Comparison of ENCODE assay signal across 6 cellular contexts in the genomic region with DNA sequence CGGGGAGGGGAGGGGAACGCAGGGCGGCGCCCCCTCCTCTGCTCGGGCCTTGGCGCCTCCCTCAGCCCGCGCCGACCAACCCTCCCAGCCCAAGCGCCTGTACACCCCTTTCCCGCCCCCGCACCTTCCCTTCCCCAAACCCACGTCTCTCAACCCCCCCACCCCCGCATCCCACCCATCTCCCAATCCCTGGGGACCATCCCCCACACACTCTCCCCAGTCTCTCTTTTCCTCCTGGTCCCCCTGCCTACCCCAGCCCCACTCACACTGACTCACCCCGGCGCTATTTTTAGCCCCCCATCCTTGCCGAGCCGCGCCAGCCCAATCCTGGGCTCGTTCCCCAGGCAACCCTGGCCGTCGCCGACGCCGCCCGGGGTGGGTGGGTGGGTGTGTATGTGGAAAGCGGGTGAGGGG. TPM values are rescaled to one million over a fixed set of nuclear protein-coding genes. Genes with fewer than 3 reads are reported as not detected.
DNase-seq lines count a peak whose midpoint lies in the region; TF ChIP-seq lines count a peak whose summit lies in the region.

No MANE protein-coding gene starts in this region.

- H3F3A ChIP-seq in neural cell (ENCODE audit: insufficient read depth, low read length, poor library complexity, severe bottlenecking): no peaks in the 10 kb centered on the region

- peaks cover 16% of the 10 kb centered on the region for H3K36me3 Mint-ChIP-seq in MCF 10A (ENCODE audit: insufficient read depth, unreplicated experiment)

- no peaks in the 10 kb centered on the region for H3K36me3 ChIP-seq in neural cell (ENCODE audit: insufficient read depth, low read length)

- no peaks in the 10 kb centered on the region for H3K9me3 Mint-ChIP-seq in MCF 10A (ENCODE audit: unreplicated experiment)

- H3K9me3 ChIP-seq in neural cell (ENCODE audit: low read length): no peaks in the 10 kb centered on the region

- H3K4me3 ChIP-seq in neural cell (ENCODE audit: low read length): peak overlapping the region; percentile 91

- no peaks in the 10 kb centered on the region for H3K27me3 Mint-ChIP-seq in MCF 10A (ENCODE audit: insufficient read depth, unreplicated experiment)

- no peak for TF ChIP-seq EP300 in neural cell (conservative IDR thresholded peaks at IDR 0.05; ENCODE audit: poor library complexity, severe bottlenecking)

- peak overlapping the region; percentile 95 for H3K9ac ChIP-seq in neural cell (ENCODE audit: low read length)

- TF ChIP-seq CTCF in MCF 10A (IDR thresholded peaks at IDR 0.05; ENCODE audit: unreplicated experiment): no peak
- TF ChIP-seq CTCF in neural cell (IDR thresholded peaks at IDR 0.05; ENCODE audit: poor library complexity, severe bottlenecking): no peak

- peaks cover 34% of the 10 kb centered on the region for H3K4me1 Mint-ChIP-seq in MCF 10A (ENCODE audit: insufficient read depth, unreplicated experiment)

- TF ChIP-seq RAD21 in neural cell (conservative IDR thresholded peaks at IDR 0.05): no peak

- no peaks in the 10 kb centered on the region for H3K27me3 ChIP-seq in neural cell (ENCODE audit: insufficient read depth, low read depth, low read length)

- CTCF ChIA-PET in MCF 10A (lab: Yijun Ruan, JAX): interaction anchor here (0.5 to 7.2 kb wide), 9 partner anchors 10 to 97 kb away, joined by 3 to 145 read pairs (median 13); partner anchors contain the start of genes ERF and GSK3A

- no peak overlapping the region for H3K4me2 ChIP-seq in neural cell (ENCODE audit: low read length)

- no peak overlapping the region for H3K27ac Mint-ChIP-seq in MCF 10A (ENCODE audit: low read depth, unreplicated experiment)

- BruUV-seq in MCF 10A (replicated peaks; lab: Mats Ljungman, UMichigan): no TSS peak

- no peak overlapping the region for H3K4me3 Mint-ChIP-seq in MCF 10A (ENCODE audit: unreplicated experiment)

- peaks cover 27% of the 10 kb centered on the region for H3K79me2 ChIP-seq in neural cell (replicated peaks; ENCODE audit: insufficient read depth, low read length)

- DNase-seq in DMS79 treated with DMSO at 0.1 percent for 48 hours (lab: John Stamatoyannopoulos, UW) (peak; percentile 62), DMS79 (lab: John Stamatoyannopoulos, UW) (no peak), MCF 10A (ENCODE audit: unreplicated experiment) (peak; percentile 33), NOMO-1 treated with dmso at 0.1 percent for 144 hours (lab: John Stamatoyannopoulos, UW; ENCODE audit: unreplicated experiment) (no peak), T-helper 2 cell (no peak)

- POLR2A ChIA-PET in MCF 10A (lab: Yijun Ruan, JAX): interaction anchor here (1.4 to 7.5 kb wide), 5 partner anchors 11 to 116 kb away, joined by 3 to 158 read pairs (median 21); partner anchors contain the start of genes CIC, GSK3A, PAFAH1B3 and PRR19

- no peaks in the 10 kb centered on the region for H3K9me2 ChIP-seq in neural cell (ENCODE audit: insufficient read depth, low read length)

- H3K27ac ChIP-seq in neural cell (ENCODE audit: low read length): peak overlapping the region; percentile 99

- intact Hi-C loops in MCF 10A (cut with micrococcal nuclease): no loop called here

- peaks cover 9% of the 10 kb centered on the region for H4K20me1 ChIP-seq in neural cell (ENCODE audit: insufficient read depth)

- no peak overlapping the region for H2AFZ ChIP-seq in neural cell (ENCODE audit: low read depth, low read length)

TF ChIP-seq in neural cell, 6 proteins besides CTCF, POLR2A, EP300 and RAD21:
- TF ChIP-seq, protein P1, sequence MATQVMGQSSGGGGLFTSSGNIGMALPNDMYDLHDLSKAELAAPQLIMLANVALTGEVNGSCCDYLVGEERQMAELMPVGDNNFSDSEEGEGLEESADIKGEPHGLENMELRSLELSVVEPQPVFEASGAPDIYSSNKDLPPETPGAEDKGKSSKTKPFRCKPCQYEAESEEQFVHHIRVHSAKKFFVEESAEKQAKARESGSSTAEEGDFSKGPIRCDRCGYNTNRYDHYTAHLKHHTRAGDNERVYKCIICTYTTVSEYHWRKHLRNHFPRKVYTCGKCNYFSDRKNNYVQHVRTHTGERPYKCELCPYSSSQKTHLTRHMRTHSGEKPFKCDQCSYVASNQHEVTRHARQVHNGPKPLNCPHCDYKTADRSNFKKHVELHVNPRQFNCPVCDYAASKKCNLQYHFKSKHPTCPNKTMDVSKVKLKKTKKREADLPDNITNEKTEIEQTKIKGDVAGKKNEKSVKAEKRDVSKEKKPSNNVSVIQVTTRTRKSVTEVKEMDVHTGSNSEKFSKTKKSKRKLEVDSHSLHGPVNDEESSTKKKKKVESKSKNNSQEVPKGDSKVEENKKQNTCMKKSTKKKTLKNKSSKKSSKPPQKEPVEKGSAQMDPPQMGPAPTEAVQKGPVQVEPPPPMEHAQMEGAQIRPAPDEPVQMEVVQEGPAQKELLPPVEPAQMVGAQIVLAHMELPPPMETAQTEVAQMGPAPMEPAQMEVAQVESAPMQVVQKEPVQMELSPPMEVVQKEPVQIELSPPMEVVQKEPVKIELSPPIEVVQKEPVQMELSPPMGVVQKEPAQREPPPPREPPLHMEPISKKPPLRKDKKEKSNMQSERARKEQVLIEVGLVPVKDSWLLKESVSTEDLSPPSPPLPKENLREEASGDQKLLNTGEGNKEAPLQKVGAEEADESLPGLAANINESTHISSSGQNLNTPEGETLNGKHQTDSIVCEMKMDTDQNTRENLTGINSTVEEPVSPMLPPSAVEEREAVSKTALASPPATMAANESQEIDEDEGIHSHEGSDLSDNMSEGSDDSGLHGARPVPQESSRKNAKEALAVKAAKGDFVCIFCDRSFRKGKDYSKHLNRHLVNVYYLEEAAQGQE (IDR thresholded peaks at IDR 0.05; ENCODE audit: borderline replicate concordance): no peak
- TF ChIP-seq POLR2AphosphoS5 (IDR thresholded peaks at IDR 0.05): no peak
- no peak for TF ChIP-seq TAF1 (IDR thresholded peaks at IDR 0.05; ENCODE audit: low read depth)
- no peak for TF ChIP-seq EZH2 (IDR thresholded peaks at IDR 0.05; ENCODE audit: borderline replicate concordance, insufficient read depth, low read length, poor library complexity, severe bottlenecking)
- TF ChIP-seq SMC3 (conservative IDR thresholded peaks at IDR 0.05; ENCODE audit: poor library complexity): no peak
- no peak for TF ChIP-seq MXI1 (conservative IDR thresholded peaks at IDR 0.05; ENCODE audit: poor library complexity, severe bottlenecking)

RNA-seq across cellular contexts. Expression of gene CIC, which starts 11.7 kb away (rescaled TPM):
- 66.9 and 67.9 TPM in 2 replicates for total RNA-seq in MCF 10A (2022)
- 10.8 and 23.1 TPM in 2 replicates for polyA plus RNA-seq in neural cell
- 29.0 and 31.0 TPM in 2 replicates for polyA minus RNA-seq in neural cell

RNA-seq across cellular contexts. Expression of gene PRR19, which starts 21.2 kb away (rescaled TPM):
- total RNA-seq in MCF 10A (2022): 0.30 and 0.64 TPM in 2 replicates
- 1.4 and 2.4 TPM in 2 replicates for polyA plus RNA-seq in neural cell
- 2.1 and 3.4 TPM in 2 replicates for polyA minus RNA-seq in neural cell

RNA-seq across cellular contexts. Expression of gene PAFAH1B3, which starts 21.7 kb away (rescaled TPM):
- total RNA-seq in MCF 10A (2022): 9.5 and 30.6 TPM in 2 replicates
- polyA plus RNA-seq in neural cell: 727 and 741 TPM in 2 replicates
- 247 and 260 TPM in 2 replicates for polyA minus RNA-seq in neural cell

RNA-seq across cellular contexts. Expression of gene ERF, which starts 25.8 kb away (rescaled TPM):
- 27.8 and 35.1 TPM in 2 replicates for total RNA-seq in MCF 10A (2022)
- 3.8 and 6.7 TPM in 2 replicates for polyA plus RNA-seq in neural cell
- 5.3 and 6.6 TPM in 2 replicates for polyA minus RNA-seq in neural cell

RNA-seq across cellular contexts. Expression of gene TMEM145, which starts 32.3 kb away (rescaled TPM):
- not detected in 2 replicates for total RNA-seq in MCF 10A (2022)
- 30.9 and 35.3 TPM in 2 replicates for polyA plus RNA-seq in neural cell
- polyA minus RNA-seq in neural cell: 44.6 and 45.0 TPM in 2 replicates

Comparison
In these comparisons a context has a peak if more than half of its experiments do, and no peak if none do; other contexts are left out.
1. DNase-seq: peak in DMS79 treated with DMSO at 0.1 percent for 48 hours (single experiment) and MCF 10A (single experiment); none in DMS79 (single experiment), NOMO-1 treated with dmso at 0.1 percent for 144 hours (single experiment) and T-helper 2 cell (0 of 5).